1 cellular context compared by ENCODE assay signal in genomic region chr6:16236648-16237199, GRCh38.
TF ChIP-seq lines count a peak whose summit lies in the region.

No MANE protein-coding gene starts in this region.

TF ChIP-seq in K562, 482 proteins besides CTCF, POLR2A, EP300 and RAD21 (continued from another document and continues in another):
- TF ChIP-seq KAT7 (CRISPR knock-in tag; IDR thresholded peaks at IDR 0.05; ENCODE audit: borderline replicate concordance), result 0 out of 2 replicates have a peak, but pooled peaks have one; percentile 37
- TF ChIP-seq RBM22 (IDR thresholded peaks at IDR 0.05; ENCODE audit: low read depth, low read length, poor library complexity, severe bottlenecking), result no peak
- TF ChIP-seq ZNF175 (CRISPR knock-in tag; IDR thresholded peaks at IDR 0.05; ENCODE audit: low read depth), result no peak
- TF ChIP-seq ELF1 (tag; IDR thresholded peaks at IDR 0.05), result no peak
- no peak for TF ChIP-seq NCOA4 (IDR thresholded peaks at IDR 0.05; ENCODE audit: partially characterized antibody)
- TF ChIP-seq, protein P1, sequence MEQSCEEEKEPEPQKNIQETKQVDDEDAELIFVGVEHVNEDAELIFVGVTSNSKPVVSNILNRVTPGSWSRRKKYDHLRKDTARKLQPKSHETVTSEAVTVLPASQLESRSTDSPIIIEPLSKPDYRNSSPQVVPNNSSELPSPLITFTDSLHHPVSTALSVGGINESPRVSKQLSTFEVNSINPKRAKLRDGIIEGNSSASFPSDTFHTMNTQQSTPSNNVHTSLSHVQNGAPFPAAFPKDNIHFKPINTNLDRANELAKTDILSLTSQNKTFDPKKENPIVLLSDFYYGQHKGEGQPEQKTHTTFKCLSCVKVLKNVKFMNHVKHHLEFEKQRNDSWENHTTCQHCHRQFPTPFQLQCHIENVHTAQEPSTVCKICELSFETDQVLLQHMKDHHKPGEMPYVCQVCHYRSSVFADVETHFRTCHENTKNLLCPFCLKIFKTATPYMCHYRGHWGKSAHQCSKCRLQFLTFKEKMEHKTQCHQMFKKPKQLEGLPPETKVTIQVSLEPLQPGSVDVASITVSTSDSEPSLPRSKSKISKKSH (CRISPR knock-in tag; IDR thresholded peaks at IDR 0.05), result no peak
- TF ChIP-seq NFIC (IDR thresholded peaks at IDR 0.05), result peak; percentile 77
- TF ChIP-seq ZNF512 (tag; IDR thresholded peaks at IDR 0.05), result 0 out of 2 replicates have a peak, but pooled peaks have one; percentile 2
- TF ChIP-seq BACH1 (tag; IDR thresholded peaks at IDR 0.05), result no peak; the same call in 1 of the 2 replicates
- no peak for TF ChIP-seq CHD2 (IDR thresholded peaks at IDR 0.05; ENCODE audit: low read depth, low read length)
- TF ChIP-seq CBX1 (IDR thresholded peaks at IDR 0.05; ENCODE audit: low read depth), result no peak
- no peak for TF ChIP-seq ARID3B (CRISPR knock-in tag; IDR thresholded peaks at IDR 0.05; ENCODE audit: borderline replicate concordance)
- TF ChIP-seq TFAP4 (CRISPR knock-in tag; IDR thresholded peaks at IDR 0.05; ENCODE audit: borderline replicate concordance), result 0 out of 2 replicates have a peak, but pooled peaks have one; percentile 6
- peak; percentile 58 for TF ChIP-seq MEIS2 (IDR thresholded peaks at IDR 0.05; ENCODE audit: partially characterized antibody)
- peak; percentile 81 for TF ChIP-seq ARID1B (IDR thresholded peaks at IDR 0.05)
- no peak for TF ChIP-seq BRF1 (IDR thresholded peaks at IDR 0.05; ENCODE audit: borderline replicate concordance, extremely low read depth, insufficient read length)
- TF ChIP-seq, protein P2, sequence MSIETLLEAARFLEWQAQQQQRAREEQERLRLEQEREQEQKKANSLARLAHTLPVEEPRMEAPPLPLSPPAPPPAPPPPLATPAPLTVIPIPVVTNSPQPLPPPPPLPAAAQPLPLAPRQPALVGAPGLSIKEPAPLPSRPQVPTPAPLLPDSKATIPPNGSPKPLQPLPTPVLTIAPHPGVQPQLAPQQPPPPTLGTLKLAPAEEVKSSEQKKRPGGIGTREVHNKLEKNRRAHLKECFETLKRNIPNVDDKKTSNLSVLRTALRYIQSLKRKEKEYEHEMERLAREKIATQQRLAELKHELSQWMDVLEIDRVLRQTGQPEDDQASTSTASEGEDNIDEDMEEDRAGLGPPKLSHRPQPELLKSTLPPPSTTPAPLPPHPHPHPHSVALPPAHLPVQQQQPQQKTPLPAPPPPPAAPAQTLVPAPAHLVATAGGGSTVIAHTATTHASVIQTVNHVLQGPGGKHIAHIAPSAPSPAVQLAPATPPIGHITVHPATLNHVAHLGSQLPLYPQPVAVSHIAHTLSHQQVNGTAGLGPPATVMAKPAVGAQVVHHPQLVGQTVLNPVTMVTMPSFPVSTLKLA (conservative IDR thresholded peaks at IDR 0.05), result 0 out of 4 replicates have a peak, but pooled peaks of 1 of the 2 experiments have one; percentile 47
- no peak for TF ChIP-seq CHD4 (IDR thresholded peaks at IDR 0.05; ENCODE audit: insufficient read depth, insufficient replicate concordance, low read depth, low read length, poor library complexity, severe bottlenecking)
- TF ChIP-seq ATF3 (IDR thresholded peaks at IDR 0.05), result no peak
- no peak for TF ChIP-seq ATF3 (CRISPR knock-in tag; conservative IDR thresholded peaks at IDR 0.05)
- TF ChIP-seq AFF1 (IDR thresholded peaks at IDR 0.05; ENCODE audit: low read depth in 1 of 2, partially characterized antibody in 2 of 2), result peak in 1 of 2 experiments; percentile 34
- 0 out of 2 replicates have a peak, but pooled peaks have one; percentile 32 for TF ChIP-seq TOE1 (IDR thresholded peaks at IDR 0.05; ENCODE audit: borderline replicate concordance)
- peak; percentile 86; the same call in 1 of the 2 replicates for TF ChIP-seq TOE1 (CRISPR knock-in tag; IDR thresholded peaks at IDR 0.05; ENCODE audit: borderline replicate concordance, low read depth)
- TF ChIP-seq ADNP (tag; IDR thresholded peaks at IDR 0.05), result peak; percentile 92; the same call in 1 of the 2 replicates
- peak; percentile 24; the same call in 1 of the 2 replicates for TF ChIP-seq GATA2 (CRISPR knock-in tag; IDR thresholded peaks at IDR 0.05)
- no peak for TF ChIP-seq PHF8 (IDR thresholded peaks at IDR 0.05; ENCODE audit: borderline replicate concordance, low read length)
- no peak for TF ChIP-seq PPARD (CRISPR knock-in tag; IDR thresholded peaks at IDR 0.05)
- TF ChIP-seq RBM15 (IDR thresholded peaks at IDR 0.05; ENCODE audit: insufficient read depth, low read length), result no peak
- 0 out of 2 replicates have a peak, but pooled peaks have one; percentile 7 for TF ChIP-seq MYC (IDR thresholded peaks at IDR 0.05; ENCODE audit: low read depth, low read length)
- no peak for TF ChIP-seq MYC (CRISPR knock-in tag; IDR thresholded peaks at IDR 0.05; ENCODE audit: borderline replicate concordance, low read depth)
- no peak for TF ChIP-seq ZNF3 (CRISPR knock-in tag; IDR thresholded peaks at IDR 0.05)
- no peak for TF ChIP-seq MCM7 (IDR thresholded peaks at IDR 0.05)
- peak; percentile 46 for TF ChIP-seq TFE3 (CRISPR knock-in tag; IDR thresholded peaks at IDR 0.05)
- TF ChIP-seq, protein P3, sequence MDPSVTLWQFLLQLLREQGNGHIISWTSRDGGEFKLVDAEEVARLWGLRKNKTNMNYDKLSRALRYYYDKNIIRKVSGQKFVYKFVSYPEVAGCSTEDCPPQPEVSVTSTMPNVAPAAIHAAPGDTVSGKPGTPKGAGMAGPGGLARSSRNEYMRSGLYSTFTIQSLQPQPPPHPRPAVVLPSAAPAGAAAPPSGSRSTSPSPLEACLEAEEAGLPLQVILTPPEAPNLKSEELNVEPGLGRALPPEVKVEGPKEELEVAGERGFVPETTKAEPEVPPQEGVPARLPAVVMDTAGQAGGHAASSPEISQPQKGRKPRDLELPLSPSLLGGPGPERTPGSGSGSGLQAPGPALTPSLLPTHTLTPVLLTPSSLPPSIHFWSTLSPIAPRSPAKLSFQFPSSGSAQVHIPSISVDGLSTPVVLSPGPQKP (CRISPR knock-in tag; IDR thresholded peaks at IDR 0.05), result no peak
- no peak for TF ChIP-seq PRMT5 (CRISPR knock-in tag; IDR thresholded peaks at IDR 0.05)
- TF ChIP-seq SUPT5H (IDR thresholded peaks at IDR 0.05), result no peak
- TF ChIP-seq ZNF696 (CRISPR knock-in tag; conservative IDR thresholded peaks at IDR 0.05), result no peak
- no peak for TF ChIP-seq BRCA1 (IDR thresholded peaks at IDR 0.05)
- no peak for TF ChIP-seq BRCA1 (CRISPR knock-in tag; IDR thresholded peaks at IDR 0.05)
- no peak for TF ChIP-seq CEBPG (CRISPR knock-in tag; IDR thresholded peaks at IDR 0.05)
- 0 out of 4 replicates have a peak, but pooled peaks of 1 of the 2 experiments have one; percentile 11 for TF ChIP-seq CEBPG (tag; conservative IDR thresholded peaks at IDR 0.05 in 1 of 2, IDR thresholded peaks at IDR 0.05 in 1 of 2)
- no peak for TF ChIP-seq ZNF121 (CRISPR knock-in tag; conservative IDR thresholded peaks at IDR 0.05)
- no peak for TF ChIP-seq SNRNP70 (optimal IDR thresholded peaks at IDR 0.05; ENCODE audit: low read depth, low read length)
- no peak for TF ChIP-seq ATF1 (CRISPR knock-in tag; IDR thresholded peaks at IDR 0.05)
- TF ChIP-seq ATF1 (tag; IDR thresholded peaks at IDR 0.05), result 0 out of 2 replicates have a peak, but pooled peaks have one; percentile 12
- TF ChIP-seq CBFA2T3 (IDR thresholded peaks at IDR 0.05), result peak; percentile 86
